In the genomic region with DNA sequence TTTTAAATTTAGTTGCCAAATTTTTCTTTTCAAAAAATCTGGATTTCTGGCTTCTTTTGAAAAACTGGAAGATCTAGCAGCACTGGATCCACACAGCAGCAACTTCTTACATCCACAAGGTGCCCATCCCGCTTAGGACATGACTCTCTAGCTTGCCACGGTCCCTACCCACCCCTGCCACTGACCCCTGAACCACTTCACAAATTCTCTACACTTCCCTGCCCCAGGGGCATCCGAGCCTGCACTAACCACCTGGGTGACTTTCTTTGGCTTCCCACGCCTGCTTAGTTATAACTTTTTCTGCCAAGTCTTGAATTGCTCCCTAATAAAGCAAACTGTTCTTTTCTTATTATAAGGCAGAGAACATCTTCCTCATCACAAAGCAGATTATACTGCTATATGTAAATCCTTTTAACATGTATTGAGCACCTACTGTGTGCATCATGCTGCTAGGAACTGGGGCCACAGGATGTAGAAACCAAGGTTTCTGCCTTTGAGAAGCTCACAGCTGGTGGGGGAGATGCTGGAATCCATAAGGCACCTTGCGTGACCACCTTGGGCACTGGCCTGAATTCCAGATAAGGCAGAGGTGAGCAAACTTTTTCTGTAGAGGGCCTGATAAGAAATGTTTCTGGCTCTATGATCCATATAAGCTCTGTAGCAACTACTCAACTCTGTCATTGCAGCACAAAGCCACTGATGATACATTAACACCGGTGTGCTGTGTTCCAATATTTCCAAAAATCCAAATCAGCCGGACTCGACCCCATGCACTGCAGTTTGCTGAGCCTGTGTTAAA, we compare ENCODE assay signal across 22 cellular contexts. TPM values are rescaled to one million over a fixed set of nuclear protein-coding genes. Genes with fewer than 3 reads are reported as not detected.
DNase-seq lines count a peak whose midpoint lies in the region; ATAC-seq and TF ChIP-seq lines count a peak whose summit lies in the region.
"Had no signal": no experiment of that assay in that cellular context is flagged by ENCODE, and none has a peak within 500 bp of the region (broad histone marks: within the 10 kb centered on the region; RNA-seq: fewer than 3 reads in every experiment).

No MANE protein-coding gene starts in this region.

- H3K4me3 ChIP-seq in mesenchymal stem cell (ENCODE audit: insufficient read depth in 1 of 2, low read depth in 1 of 2, low read length in 2 of 2), result no peak overlapping the region
- H3K4me3 ChIP-seq in stomach smooth muscle (ENCODE audit: low read length in 2 of 2), result peak overlapping the region in 1 of 2 donors; percentile 8
- H3K4me3 ChIP-seq in gastrocnemius medialis, result no peak overlapping the region
- H3K4me3 ChIP-seq: BLaER1, left lung, mucosa of descending colon, upper lobe of left lung had no signal

- no peak overlapping the region for H2BK12ac ChIP-seq in mesenchymal stem cell (ENCODE audit: low read length in 2 of 2)

- no peak overlapping the region for H3K18ac ChIP-seq in mesenchymal stem cell (ENCODE audit: low read depth in 1 of 2, low read length in 2 of 2)

- no peak overlapping the region for H2AK5ac ChIP-seq in mesenchymal stem cell (ENCODE audit: low read length, severe bottlenecking)

- H3K36me3 ChIP-seq in mesenchymal stem cell (ENCODE audit: control insufficient read depth in 1 of 2, insufficient read depth in 2 of 2, low read depth in 1 of 2, low read length in 2 of 2) (peaks cover 80 to 85% of the 10 kb centered on the region in 2 experiments), stomach smooth muscle (ENCODE audit: control insufficient read depth in 2 of 2, insufficient read depth in 2 of 2, low read length in 2 of 2) (peaks cover 36 to 52% of the 10 kb centered on the region in 2 donors), gastrocnemius medialis (no peaks in the 10 kb centered on the region)

- no peak for TF ChIP-seq POLR2A in gastrocnemius medialis (IDR thresholded peaks at IDR 0.05)

- peaks cover 6% of the 10 kb centered on the region for H3K79me1 ChIP-seq in mesenchymal stem cell (replicated peaks; ENCODE audit: low read length, poor library complexity, severe bottlenecking)

- CTCF ChIA-PET in activated CD4-positive, alpha-beta T cell treated with anti-CD3 and anti-CD28 coated beads, Interleukin-2, amount 10 ng/mL, durations not matched to agents 7 days and 5 days (lab: Charles Lee), result interaction anchor here (0.6 kb wide), 2 partner anchors 50 to 182 kb away, joined by 5 to 6 read pairs; no protein-coding TSS in a partner anchor

- H2BK5ac ChIP-seq in mesenchymal stem cell (ENCODE audit: low read depth, low read length, poor library complexity, severe bottlenecking), result no peak overlapping the region

- H3K27me3 Mint-ChIP-seq in activated CD4-positive, alpha-beta T cell treated with anti-CD3 and anti-CD28 coated beads, Interleukin-2, amount 10 ng/mL, durations not matched to agents 7 days and 5 days, result no peaks in the 10 kb centered on the region
- no peaks in the 10 kb centered on the region for H3K27me3 Mint-ChIP-seq in activated naive CD8-positive, alpha-beta T cell treated with anti-CD3 and anti-CD28 coated beads, Interleukin-2, amount 10 ng/mL, durations not matched to agents 7 days and 5 days

- H4K91ac ChIP-seq in mesenchymal stem cell (ENCODE audit: low read length), result no peak overlapping the region

- H3K9me3 Mint-ChIP-seq in activated CD4-positive, alpha-beta T cell treated with anti-CD3 and anti-CD28 coated beads, Interleukin-2, amount 10 ng/mL, durations not matched to agents 7 days and 5 days, result peaks cover 3% of the 10 kb centered on the region
- H3K9me3 Mint-ChIP-seq in activated naive CD8-positive, alpha-beta T cell treated with anti-CD3 and anti-CD28 coated beads, Interleukin-2, amount 10 ng/mL, durations not matched to agents 7 days and 5 days, result no peaks in the 10 kb centered on the region

- no peak overlapping the region for H3K4ac ChIP-seq in mesenchymal stem cell (ENCODE audit: low read depth in 1 of 2, low read length in 2 of 2)

- no peak overlapping the region for H3K4me3 Mint-ChIP-seq in activated CD4-positive, alpha-beta T cell treated with anti-CD3 and anti-CD28 coated beads, Interleukin-2, amount 10 ng/mL, durations not matched to agents 7 days and 5 days
- no peak overlapping the region for H3K4me3 Mint-ChIP-seq in activated naive CD8-positive, alpha-beta T cell treated with anti-CD3 and anti-CD28 coated beads, Interleukin-2, amount 10 ng/mL, durations not matched to agents 7 days and 5 days

- no peak overlapping the region for H3K23ac ChIP-seq in mesenchymal stem cell (ENCODE audit: low read length in 2 of 2)

- H3K14ac ChIP-seq in mesenchymal stem cell (ENCODE audit: low read length in 2 of 2), result no peak overlapping the region

- no peak for TF ChIP-seq CTCF in gastrocnemius medialis (IDR thresholded peaks at IDR 0.05 in 4 of 5, conservative IDR thresholded peaks at IDR 0.05 in 1 of 5)

- WGBS in mesenchymal stem cell, result 95% methylated on average over 7 of the region's 8 CpGs

- H3K4me2 ChIP-seq in mesenchymal stem cell (ENCODE audit: low read length, poor library complexity, severe bottlenecking), result no peak overlapping the region
- H3K4me2 ChIP-seq: BLaER1 had no signal

- H3K9me3 ChIP-seq in mesenchymal stem cell (ENCODE audit: control insufficient read depth, low read length) (no peaks in the 10 kb centered on the region), stomach smooth muscle (ENCODE audit: control insufficient read depth in 2 of 2, low read length in 2 of 2) (no peaks in the 10 kb centered on the region), gastrocnemius medialis (no peaks in the 10 kb centered on the region)
- H3K9me3 ChIP-seq: left lung, mucosa of descending colon, upper lobe of left lung had no signal

- peaks cover 22% of the 10 kb centered on the region for H3K36me3 Mint-ChIP-seq in activated CD4-positive, alpha-beta T cell treated with anti-CD3 and anti-CD28 coated beads, Interleukin-2, amount 10 ng/mL, durations not matched to agents 7 days and 5 days (ENCODE audit: low read depth)
- peaks cover 45% of the 10 kb centered on the region for H3K36me3 Mint-ChIP-seq in activated naive CD8-positive, alpha-beta T cell treated with anti-CD3 and anti-CD28 coated beads, Interleukin-2, amount 10 ng/mL, durations not matched to agents 7 days and 5 days

- intact Hi-C loops in gastrocnemius medialis (cut with DNase I; ENCODE audit: low total_unique reads), result no loop called here

- H2BK15ac ChIP-seq in mesenchymal stem cell (ENCODE audit: low read depth, poor library complexity, severe bottlenecking), result no peak overlapping the region

- POLR2A ChIA-PET in activated CD4-positive, alpha-beta T cell treated with anti-CD3 and anti-CD28 coated beads, Interleukin-2, amount 10 ng/mL, durations not matched to agents 7 days and 5 days (lab: Charles Lee), result no interaction called here
- POLR2A ChIA-PET in activated naive CD8-positive, alpha-beta T cell treated with anti-CD3 and anti-CD28 coated beads, Interleukin-2, amount 10 ng/mL, durations not matched to agents 7 days and 5 days (lab: Charles Lee), result interaction anchor here (0.7 kb wide), 1 partner anchor 61 kb away, joined by 3 read pairs; no protein-coding TSS in a partner anchor

- H3K27me3 ChIP-seq in mesenchymal stem cell (ENCODE audit: control insufficient read depth in 1 of 2, insufficient read depth in 1 of 2, low read length in 2 of 2), result no peaks in the 10 kb centered on the region
- no peaks in the 10 kb centered on the region for H3K27me3 ChIP-seq in stomach smooth muscle (ENCODE audit: control insufficient read depth in 1 of 2, insufficient read depth in 2 of 2, low read length in 2 of 2)
- H3K27me3 ChIP-seq in gastrocnemius medialis, result no peaks in the 10 kb centered on the region
- H3K27me3 ChIP-seq: BLaER1, left lung, upper lobe of left lung had no signal

- no peak for ATAC-seq in activated naive CD8-positive, alpha-beta T cell treated with anti-CD3 and anti-CD28 coated beads, Interleukin-2, amount 10 ng/mL, durations not matched to agents 7 days and 5 days (ENCODE audit: low read depth)
- ATAC-seq in gastrocnemius medialis, result no peak
- ATAC-seq: HCT116, mucosa of descending colon had no signal

- H3K27ac Mint-ChIP-seq in activated CD4-positive, alpha-beta T cell treated with anti-CD3 and anti-CD28 coated beads, Interleukin-2, amount 10 ng/mL, durations not matched to agents 7 days and 5 days, result peak overlapping the region; percentile 74
- peak overlapping the region; percentile 58 for H3K27ac Mint-ChIP-seq in activated naive CD8-positive, alpha-beta T cell treated with anti-CD3 and anti-CD28 coated beads, Interleukin-2, amount 10 ng/mL, durations not matched to agents 7 days and 5 days

- H4K8ac ChIP-seq in mesenchymal stem cell (ENCODE audit: low read length), result no peak overlapping the region

- H3K4me1 ChIP-seq in mesenchymal stem cell (ENCODE audit: control insufficient read depth, insufficient read depth, low read depth, low read length) (peaks cover 40% of the 10 kb centered on the region), stomach smooth muscle (ENCODE audit: control insufficient read depth, insufficient read depth, low read length) (peaks cover 87% of the 10 kb centered on the region), gastrocnemius medialis (peaks cover 8 to 12% of the 10 kb centered on the region in 2 donors)
- H3K4me1 ChIP-seq: parathyroid adenoma had no signal

- peaks cover 20% of the 10 kb centered on the region for H3K4me1 Mint-ChIP-seq in activated CD4-positive, alpha-beta T cell treated with anti-CD3 and anti-CD28 coated beads, Interleukin-2, amount 10 ng/mL, durations not matched to agents 7 days and 5 days
- H3K4me1 Mint-ChIP-seq in activated naive CD8-positive, alpha-beta T cell treated with anti-CD3 and anti-CD28 coated beads, Interleukin-2, amount 10 ng/mL, durations not matched to agents 7 days and 5 days, result peaks cover 20% of the 10 kb centered on the region

- H2BK120ac ChIP-seq in mesenchymal stem cell (ENCODE audit: low read depth, low read length), result no peak overlapping the region

- H3K27ac ChIP-seq in mesenchymal stem cell (ENCODE audit: low read length, poor library complexity, severe bottlenecking), result peak overlapping the region; percentile 10
- peak overlapping the region; percentile 95 for H3K27ac ChIP-seq in stomach smooth muscle (ENCODE audit: low read length)
- no peak overlapping the region for H3K27ac ChIP-seq in gastrocnemius medialis
- H3K27ac ChIP-seq: BLaER1, parathyroid adenoma, upper lobe of left lung had no signal

- no peak for DNase-seq in activated CD4-positive, alpha-beta T cell treated with anti-CD3 and anti-CD28 coated beads, Interleukin-2, amount 10 ng/mL, durations not matched to agents 7 days and 5 days
- no peak for DNase-seq in activated CD4-positive, alpha-beta T cell treated with anti-CD3 and anti-CD28 coated beads for 4 hours
- DNase-seq in activated naive CD8-positive, alpha-beta T cell treated with anti-CD3 and anti-CD28 coated beads, Interleukin-2, amount 10 ng/mL, durations not matched to agents 7 days and 5 days, result no peak
- DNase-seq in mesenchymal stem cell, result no peak
- no peak for DNase-seq in NCI-H2227 (lab: John Stamatoyannopoulos, UW; ENCODE audit: unreplicated experiment)
- no peak for DNase-seq in globus pallidus (ENCODE audit: low spot score)
- DNase-seq in gastrocnemius medialis, result no peak
- DNase-seq: 8988T, activated T-cell treated with anti-CD3 and anti-CD28 coated beads for 4 hours, KG1, left lung, mucosa of descending colon, NCI-H1092, NCI-H69, SHP77 treated with DMSO at 0.1 percent for 48 hours, small intestine, T-helper 2 cell, upper lobe of left lung had no signal

- no peak overlapping the region for H2AFZ ChIP-seq in mesenchymal stem cell (ENCODE audit: low read depth, low read length)
- H2AFZ ChIP-seq: parathyroid adenoma had no signal

- H3K9ac ChIP-seq in mesenchymal stem cell (ENCODE audit: low read length) (no peak overlapping the region), stomach smooth muscle (ENCODE audit: low read length in 2 of 2) (peak overlapping the region in 1 of 2 donors; percentile 39)
- H3K9ac ChIP-seq: BLaER1, parathyroid adenoma had no signal

- in situ Hi-C loops in gastrocnemius medialis (cut with MboI; ENCODE audit: low sequenced_read_pairs in 4 of 4), result no loop called here

RNA-seq across cellular contexts. Expression of a gene that starts 59.8 kb away (rescaled TPM):
- 10 to 100 TPM; 31.9 to 35.1 TPM for total RNA-seq in activated CD4-positive, alpha-beta T cell treated with anti-CD3 and anti-CD28 coated beads, Interleukin-2, amount 10 ng/mL, durations not matched to agents 7 days and 5 days
- total RNA-seq in activated naive CD8-positive, alpha-beta T cell treated with anti-CD3 and anti-CD28 coated beads, Interleukin-2, amount 10 ng/mL, durations not matched to agents 7 days and 5 days, result 10 to 100 TPM; 63.8 to 71.5 TPM
- 359 TPM for polyA plus RNA-seq in mesenchymal stem cell (2013, experiment 1 of 2)
- polyA plus RNA-seq in mesenchymal stem cell (2013, experiment 2 of 2), result 344 TPM
- 10 to 100 TPM; 10.0 to 17.3 (median 14.1) TPM for total RNA-seq in gastrocnemius medialis

Comparison
In these comparisons a context has a peak if more than half of its experiments do, and no peak if none do; other contexts are left out.
1. H3K27ac ChIP-seq: peak in mesenchymal stem cell (single experiment) and stomach smooth muscle (single experiment); none in gastrocnemius medialis (0 of 4).